12 cellular contexts compared by ENCODE assay signal in genomic region chr6:96499781-96500180, GRCh38. TPM values are rescaled to one million over a fixed set of nuclear protein-coding genes. Genes with fewer than 3 reads are reported as not detected.
A peak's percentile ranks its signal among the peaks of the same experiment; 100 is the strongest.
DNase-seq lines count a peak whose midpoint lies in the region; ATAC-seq and TF ChIP-seq lines count a peak whose summit lies in the region.
"Had no signal": no experiment of that assay in that cellular context is flagged by ENCODE, and none has a peak within 500 bp of the region (broad histone marks: within the 10 kb centered on the region; RNA-seq: fewer than 3 reads in every experiment).

No MANE protein-coding gene starts in this region.

- no peaks in the 10 kb centered on the region for H3K9me3 ChIP-seq in OCI-LY7 (ENCODE audit: low read length)

- POLR2A ChIA-PET in OCI-LY7 (lab: Charles Lee), result interaction anchor here (0.8 kb wide), 1 partner anchor 46 kb away, joined by 3 read pairs; no protein-coding TSS in a partner anchor

- TF ChIP-seq CTCF in GM23338 (conservative IDR thresholded peaks at IDR 0.05; ENCODE audit: low read depth in 2 of 2) (no peak), OCI-LY7 (conservative IDR thresholded peaks at IDR 0.05; ENCODE audit: low read length) (no peak)

- ATAC-seq in GM23338 (no peak), memory B cell (ENCODE audit: low read depth) (peak; percentile 74), GM19395 (IDR thresholded peaks at IDR 0.05; ENCODE audit: unreplicated experiment) (no peak)

- peak; percentile 2 for DNase-seq in GM23338 (ENCODE audit: low spot score)
- DNase-seq in OCI-LY7 (ENCODE audit: low spot score), result peak; percentile 64
- peak; percentile 66 for DNase-seq in activated T-cell treated with anti-CD3 and anti-CD28 coated beads, Interleukin-2, amount 50 U/mL, for 1 hour
- peak in 1 of 2 donors; percentile 10 for DNase-seq in memory B cell (ENCODE audit: low spot score in 2 of 2)
- no peak for DNase-seq in NCI-H1092 (lab: John Stamatoyannopoulos, UW)
- DNase-seq in Kasumi-1 (lab: John Stamatoyannopoulos, UW), result no peak
- DNase-seq in middle frontal gyrus (ENCODE audit: extremely low spot score, low spot score), result no peak
- DNase-seq: GOT3, NCI-H1694 treated with DMSO at 0.1 percent for 48 hours had no signal

- no peaks in the 10 kb centered on the region for H3K36me3 ChIP-seq in GM23338 (ENCODE audit: insufficient read depth)
- no peaks in the 10 kb centered on the region for H3K36me3 ChIP-seq in OCI-LY7 (ENCODE audit: insufficient read depth, low read length)

- H3K79me2 ChIP-seq in GM23338 (replicated peaks; ENCODE audit: insufficient read depth), result no peaks in the 10 kb centered on the region
- no peaks in the 10 kb centered on the region for H3K79me2 ChIP-seq in OCI-LY7 (ENCODE audit: insufficient read depth, low read depth, low read length)

- CTCF ChIA-PET in OCI-LY7 (lab: Charles Lee; ENCODE audit: unreplicated experiment), result no interaction called here

- H3F3A ChIP-seq in GM23338 (replicated peaks; ENCODE audit: low read depth), result no peaks in the 10 kb centered on the region

- H3K27ac ChIP-seq in GM23338 (ENCODE audit: low read depth), result no peak overlapping the region
- H3K27ac ChIP-seq in OCI-LY7 (ENCODE audit: low read depth, low read length, poor library complexity, severe bottlenecking), result no peak overlapping the region
- H3K27ac ChIP-seq: tibial nerve had no signal

- H4K20me1 ChIP-seq in GM23338 (replicated peaks; ENCODE audit: insufficient read depth), result no peaks in the 10 kb centered on the region
- H4K20me1 ChIP-seq in OCI-LY7 (ENCODE audit: insufficient read depth, low read length), result no peaks in the 10 kb centered on the region

- H3K4me2 ChIP-seq in GM23338 (no peak overlapping the region), OCI-LY7 (ENCODE audit: low read length) (peak overlapping the region; percentile 22)

- no peaks in the 10 kb centered on the region for H3K27me3 ChIP-seq in GM23338 (ENCODE audit: insufficient read depth)
- H3K27me3 ChIP-seq: tibial nerve had no signal

- H3K9me3 Mint-ChIP-seq in GM23338 (peaks cover 72% of the 10 kb centered on the region), memory B cell (peaks cover 18% of the 10 kb centered on the region)

- H3K9me2 ChIP-seq in GM23338 (ENCODE audit: insufficient read depth) (no peaks in the 10 kb centered on the region), OCI-LY7 (ENCODE audit: insufficient read depth, low read length) (no peaks in the 10 kb centered on the region)

- H3K36me3 Mint-ChIP-seq in GM23338 (ENCODE audit: low read depth) (peaks cover 54% of the 10 kb centered on the region), memory B cell (peaks cover 17% of the 10 kb centered on the region)

- H3K4me3 Mint-ChIP-seq in GM23338 (no peak overlapping the region), memory B cell (no peak overlapping the region)

- H3K27me3 Mint-ChIP-seq in GM23338 (ENCODE audit: insufficient read depth, low read depth, poor library complexity) (no peaks in the 10 kb centered on the region), memory B cell (peaks cover 1% of the 10 kb centered on the region)
- H3K27me3 Mint-ChIP-seq: activated naive CD4-positive, alpha-beta T cell treated with anti-CD3 and anti-CD28 coated beads, Interleukin-2, amount 50 U/mL, for 24 hours had no signal

- no TSS peak for BruUV-seq in OCI-LY7 (replicated peaks; lab: Mats Ljungman, UMichigan)

- intact Hi-C loops in OCI-LY7 (cut with micrococcal nuclease; ENCODE audit: unreplicated experiment), result no loop called here

- no peak overlapping the region for H2AFZ ChIP-seq in GM23338
- H2AFZ ChIP-seq in OCI-LY7 (ENCODE audit: low read length), result no peak overlapping the region

- no peaks in the 10 kb centered on the region for H3K4me1 ChIP-seq in GM23338 (ENCODE audit: insufficient read depth)
- no peaks in the 10 kb centered on the region for H3K4me1 ChIP-seq in OCI-LY7 (ENCODE audit: insufficient read depth, low read length, poor library complexity, severe bottlenecking)
- H3K4me1 ChIP-seq: tibial nerve had no signal

- H3K4me1 Mint-ChIP-seq in GM23338 (no peaks in the 10 kb centered on the region; the same call in 2 of the 3 replicates), memory B cell (peaks cover 9% of the 10 kb centered on the region)

- no peak overlapping the region for H3K27ac Mint-ChIP-seq in GM23338
- H3K27ac Mint-ChIP-seq in memory B cell, result no peak overlapping the region

- no peak overlapping the region for H3K4me3 ChIP-seq in GM23338
- H3K4me3 ChIP-seq in OCI-LY7 (ENCODE audit: low read depth, low read length, poor library complexity, severe bottlenecking), result no peak overlapping the region
- H3K4me3 ChIP-seq: tibial nerve had no signal

TF ChIP-seq in GM23338, 12 proteins besides CTCF, POLR2A, EP300 and RAD21:
- TF ChIP-seq EZH2phosphoT487 (IDR thresholded peaks at IDR 0.05; ENCODE audit: unreplicated experiment), result no peak
- no peak for TF ChIP-seq NANOG (IDR thresholded peaks at IDR 0.05; ENCODE audit: borderline replicate concordance)
TF ChIP-seq in GM23338: peak in this region for 0.

RNA-seq across cellular contexts. Expression of gene UFL1, which starts 21.8 kb away (rescaled TPM):
- 9.0 and 13.3 TPM in 2 replicates for total RNA-seq in GM23338 (2014; rRNA removed; shearing (Covaris generic))
- 8.8 and 9.9 TPM in 2 replicates for polyA plus RNA-seq in GM23338 (2016; fragmentation: Nextera tagmentation; extraction: Ambion mirVana)
- total RNA-seq in OCI-LY7 (2014; rRNA removed; shearing (Covaris generic)), result 14.1 and 15.5 TPM in 2 replicates
- 38.0 and 39.0 TPM in 2 replicates for total RNA-seq in OCI-LY7 (2022)

Comparison
In these comparisons a context has a peak if more than half of its experiments do, and no peak if none do; other contexts are left out.
1. DNase-seq: peak in GM23338 (single experiment), OCI-LY7 (single experiment) and activated T-cell treated with anti-CD3 and anti-CD28 coated beads, Interleukin-2, amount 50 U/mL, for 1 hour (single experiment); none in NCI-H1092 (single experiment), Kasumi-1 (0 of 2) and middle frontal gyrus (single experiment).